ENCODE assay signal across 1 cellular context in the genomic region with DNA sequence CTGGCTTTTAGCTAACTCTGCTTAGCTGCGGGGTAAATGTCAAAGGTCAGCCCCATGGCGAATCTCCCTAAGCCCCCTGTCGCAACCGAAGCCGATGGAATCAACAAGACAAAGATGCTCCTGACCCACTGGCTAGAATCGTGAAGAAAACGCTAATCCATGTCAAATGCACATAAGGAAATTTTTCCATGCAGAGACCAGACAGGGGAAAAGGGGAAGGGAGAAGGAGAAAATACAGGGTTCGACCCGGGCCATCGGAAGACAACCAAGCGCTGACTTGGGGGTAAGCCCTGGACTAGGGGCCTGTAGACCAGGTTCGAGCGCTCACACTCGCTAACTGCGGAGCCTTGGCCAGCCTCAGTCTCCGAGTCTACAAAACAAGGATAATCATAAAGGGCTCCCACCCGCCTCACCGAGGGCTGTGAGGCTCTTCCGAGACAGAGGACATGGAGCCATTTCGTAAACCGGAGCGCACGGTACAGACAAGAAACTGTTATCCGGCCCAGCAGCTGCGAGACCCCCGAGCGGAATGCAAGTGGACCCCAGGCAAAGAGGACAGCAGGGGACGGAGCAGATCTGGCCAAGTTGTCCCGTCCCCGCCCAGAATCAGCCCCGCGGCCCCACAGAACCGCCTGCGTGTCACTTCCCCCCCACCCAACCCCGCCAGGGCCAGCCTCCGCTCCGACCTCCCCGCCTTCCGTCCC.
TF ChIP-seq lines count a peak whose summit lies in the region.

No MANE protein-coding gene starts in this region.

TF ChIP-seq in K562, 482 proteins besides CTCF, POLR2A, EP300 and RAD21 (continues in another document):
- TF ChIP-seq FOXM1 (IDR thresholded peaks at IDR 0.05; ENCODE audit: low read depth) (no peak), FOXM1 (CRISPR knock-in tag; IDR thresholded peaks at IDR 0.05; ENCODE audit: low read depth) (0 out of 2 replicates have a peak, but pooled peaks have one; percentile 40), TOE1 (IDR thresholded peaks at IDR 0.05; ENCODE audit: borderline replicate concordance) (no peak), TOE1 (CRISPR knock-in tag; IDR thresholded peaks at IDR 0.05; ENCODE audit: borderline replicate concordance, low read depth) (no peak), YY1 (IDR thresholded peaks at IDR 0.05; ENCODE audit: borderline replicate concordance in 1 of 3, control insufficient read depth in 1 of 3, extremely low read depth in 1 of 3, insufficient read depth in 3 of 3, insufficient read length in 1 of 3, insufficient replicate concordance in 2 of 3, low read depth in 1 of 3, low read length in 2 of 3) (peak in 1 of 3 experiments; percentile 7), SAP30 (IDR thresholded peaks at IDR 0.05; ENCODE audit: borderline replicate concordance, insufficient read depth, low read depth, low read length, poor library complexity, severe bottlenecking) (peak; percentile 20), FOXJ3 (CRISPR knock-in tag; IDR thresholded peaks at IDR 0.05) (no peak), KDM5B (IDR thresholded peaks at IDR 0.05; ENCODE audit: insufficient replicate concordance, low read depth, low read length) (peak; percentile 15), FOXJ2 (tag; IDR thresholded peaks at IDR 0.05) (no peak), NR1H2 (CRISPR knock-in tag; IDR thresholded peaks at IDR 0.05) (peak; percentile 67; the same call in 1 of the 2 replicates), XRCC4 (IDR thresholded peaks at IDR 0.05; ENCODE audit: extremely low read depth, insufficient read depth, insufficient read length) (no peak), MAFK (IDR thresholded peaks at IDR 0.05; ENCODE audit: low read length) (0 out of 2 replicates have a peak, but pooled peaks have one; percentile 5), U2AF2 (optimal IDR thresholded peaks at IDR 0.05; ENCODE audit: low read depth, low read length) (no peak), ETV6 (IDR thresholded peaks at IDR 0.05; ENCODE audit: borderline replicate concordance in 1 of 2, low read depth in 2 of 2, low read length in 1 of 2) (no peak), ETV6 (CRISPR knock-in tag; IDR thresholded peaks at IDR 0.05; ENCODE audit: borderline replicate concordance) (0 out of 2 replicates have a peak, but pooled peaks have one; percentile 50), HDAC1 (IDR thresholded peaks at IDR 0.05) (no peak), MEF2A (IDR thresholded peaks at IDR 0.05; ENCODE audit: control insufficient read depth, low read depth, low read length) (no peak), FOXP4 (CRISPR knock-in tag; IDR thresholded peaks at IDR 0.05; ENCODE audit: borderline replicate concordance) (0 out of 2 replicates have a peak, but pooled peaks have one; percentile 67), TAF7 (tag; IDR thresholded peaks at IDR 0.05) (0 out of 2 replicates have a peak, but pooled peaks have one; percentile 29), PURB (CRISPR knock-in tag; IDR thresholded peaks at IDR 0.05; ENCODE audit: low read depth) (no peak), ZNF740 (CRISPR knock-in tag; IDR thresholded peaks at IDR 0.05) (no peak), ZNF740 (tag; IDR thresholded peaks at IDR 0.05) (peak in 1 of 2 experiments; percentile 92; a peak in 2 of 4 replicates), TAF1 (IDR thresholded peaks at IDR 0.05; ENCODE audit: control insufficient read depth, extremely low read depth, insufficient read depth, low read length, severe bottlenecking) (no peak), ZNF12 (CRISPR knock-in tag; IDR thresholded peaks at IDR 0.05) (peak; percentile 68; the same call in 1 of the 2 replicates), ZNF586 (CRISPR knock-in tag; conservative IDR thresholded peaks at IDR 0.05) (no peak), ZNF511 (CRISPR knock-in tag; IDR thresholded peaks at IDR 0.05) (peak; percentile 40; the same call in 1 of the 2 replicates), CHD1 (IDR thresholded peaks at IDR 0.05; ENCODE audit: low read length) (peak; percentile 79), RBFOX2 (IDR thresholded peaks at IDR 0.05; ENCODE audit: low read depth, low read length) (no peak), RBBP5 (IDR thresholded peaks at IDR 0.05; ENCODE audit: borderline replicate concordance, insufficient read depth, low read length, poor library complexity, severe bottlenecking) (peak; percentile 69), NR2C1 (IDR thresholded peaks at IDR 0.05) (peak; percentile 87), NR2C1 (tag; IDR thresholded peaks at IDR 0.05) (peak; percentile 91), AFF1 (IDR thresholded peaks at IDR 0.05; ENCODE audit: low read depth in 1 of 2, partially characterized antibody in 2 of 2) (no peak), MEF2D (tag; conservative IDR thresholded peaks at IDR 0.05; ENCODE audit: low read depth) (no peak), ZNF445 (CRISPR knock-in tag; IDR thresholded peaks at IDR 0.05; ENCODE audit: low read depth) (no peak), GABPB2 (CRISPR knock-in tag; conservative IDR thresholded peaks at IDR 0.05) (0 out of 2 replicates have a peak, but pooled peaks have one; percentile 10), ZNF263 (CRISPR knock-in tag; IDR thresholded peaks at IDR 0.05; ENCODE audit: borderline replicate concordance) (no peak), CBFB (CRISPR knock-in tag; IDR thresholded peaks at IDR 0.05) (peak; percentile 68; the same call in 1 of the 2 replicates), SMAD3 (CRISPR knock-in tag; conservative IDR thresholded peaks at IDR 0.05) (no peak), NFATC3 (IDR thresholded peaks at IDR 0.05) (no peak)
- TF ChIP-seq, protein P1, sequence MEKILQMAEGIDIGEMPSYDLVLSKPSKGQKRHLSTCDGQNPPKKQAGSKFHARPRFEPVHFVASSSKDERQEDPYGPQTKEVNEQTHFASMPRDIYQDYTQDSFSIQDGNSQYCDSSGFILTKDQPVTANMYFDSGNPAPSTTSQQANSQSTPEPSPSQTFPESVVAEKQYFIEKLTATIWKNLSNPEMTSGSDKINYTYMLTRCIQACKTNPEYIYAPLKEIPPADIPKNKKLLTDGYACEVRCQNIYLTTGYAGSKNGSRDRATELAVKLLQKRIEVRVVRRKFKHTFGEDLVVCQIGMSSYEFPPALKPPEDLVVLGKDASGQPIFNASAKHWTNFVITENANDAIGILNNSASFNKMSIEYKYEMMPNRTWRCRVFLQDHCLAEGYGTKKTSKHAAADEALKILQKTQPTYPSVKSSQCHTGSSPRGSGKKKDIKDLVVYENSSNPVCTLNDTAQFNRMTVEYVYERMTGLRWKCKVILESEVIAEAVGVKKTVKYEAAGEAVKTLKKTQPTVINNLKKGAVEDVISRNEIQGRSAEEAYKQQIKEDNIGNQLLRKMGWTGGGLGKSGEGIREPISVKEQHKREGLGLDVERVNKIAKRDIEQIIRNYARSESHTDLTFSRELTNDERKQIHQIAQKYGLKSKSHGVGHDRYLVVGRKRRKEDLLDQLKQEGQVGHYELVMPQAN (IDR thresholded peaks at IDR 0.05; ENCODE audit: borderline replicate concordance), result peak; percentile 16; the same call in 1 of the 2 replicates
- TF ChIP-seq, protein P2, sequence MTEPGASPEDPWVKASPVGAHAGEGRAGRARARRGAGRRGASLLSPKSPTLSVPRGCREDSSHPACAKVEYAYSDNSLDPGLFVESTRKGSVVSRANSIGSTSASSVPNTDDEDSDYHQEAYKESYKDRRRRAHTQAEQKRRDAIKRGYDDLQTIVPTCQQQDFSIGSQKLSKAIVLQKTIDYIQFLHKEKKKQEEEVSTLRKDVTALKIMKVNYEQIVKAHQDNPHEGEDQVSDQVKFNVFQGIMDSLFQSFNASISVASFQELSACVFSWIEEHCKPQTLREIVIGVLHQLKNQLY (CRISPR knock-in tag; conservative IDR thresholded peaks at IDR 0.05), result 0 out of 4 replicates have a peak, but pooled peaks of 1 of the 2 experiments have one; percentile 46
- TF ChIP-seq, protein P3, sequence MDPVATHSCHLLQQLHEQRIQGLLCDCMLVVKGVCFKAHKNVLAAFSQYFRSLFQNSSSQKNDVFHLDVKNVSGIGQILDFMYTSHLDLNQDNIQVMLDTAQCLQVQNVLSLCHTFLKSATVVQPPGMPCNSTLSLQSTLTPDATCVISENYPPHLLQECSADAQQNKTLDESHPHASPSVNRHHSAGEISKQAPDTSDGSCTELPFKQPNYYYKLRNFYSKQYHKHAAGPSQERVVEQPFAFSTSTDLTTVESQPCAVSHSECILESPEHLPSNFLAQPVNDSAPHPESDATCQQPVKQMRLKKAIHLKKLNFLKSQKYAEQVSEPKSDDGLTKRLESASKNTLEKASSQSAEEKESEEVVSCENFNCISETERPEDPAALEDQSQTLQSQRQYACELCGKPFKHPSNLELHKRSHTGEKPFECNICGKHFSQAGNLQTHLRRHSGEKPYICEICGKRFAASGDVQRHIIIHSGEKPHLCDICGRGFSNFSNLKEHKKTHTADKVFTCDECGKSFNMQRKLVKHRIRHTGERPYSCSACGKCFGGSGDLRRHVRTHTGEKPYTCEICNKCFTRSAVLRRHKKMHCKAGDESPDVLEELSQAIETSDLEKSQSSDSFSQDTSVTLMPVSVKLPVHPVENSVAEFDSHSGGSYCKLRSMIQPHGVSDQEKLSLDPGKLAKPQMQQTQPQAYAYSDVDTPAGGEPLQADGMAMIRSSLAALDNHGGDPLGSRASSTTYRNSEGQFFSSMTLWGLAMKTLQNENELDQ (CRISPR knock-in tag; IDR thresholded peaks at IDR 0.05; ENCODE audit: borderline replicate concordance), result 0 out of 2 replicates have a peak, but pooled peaks have one; percentile 22
- TF ChIP-seq, protein P4, sequence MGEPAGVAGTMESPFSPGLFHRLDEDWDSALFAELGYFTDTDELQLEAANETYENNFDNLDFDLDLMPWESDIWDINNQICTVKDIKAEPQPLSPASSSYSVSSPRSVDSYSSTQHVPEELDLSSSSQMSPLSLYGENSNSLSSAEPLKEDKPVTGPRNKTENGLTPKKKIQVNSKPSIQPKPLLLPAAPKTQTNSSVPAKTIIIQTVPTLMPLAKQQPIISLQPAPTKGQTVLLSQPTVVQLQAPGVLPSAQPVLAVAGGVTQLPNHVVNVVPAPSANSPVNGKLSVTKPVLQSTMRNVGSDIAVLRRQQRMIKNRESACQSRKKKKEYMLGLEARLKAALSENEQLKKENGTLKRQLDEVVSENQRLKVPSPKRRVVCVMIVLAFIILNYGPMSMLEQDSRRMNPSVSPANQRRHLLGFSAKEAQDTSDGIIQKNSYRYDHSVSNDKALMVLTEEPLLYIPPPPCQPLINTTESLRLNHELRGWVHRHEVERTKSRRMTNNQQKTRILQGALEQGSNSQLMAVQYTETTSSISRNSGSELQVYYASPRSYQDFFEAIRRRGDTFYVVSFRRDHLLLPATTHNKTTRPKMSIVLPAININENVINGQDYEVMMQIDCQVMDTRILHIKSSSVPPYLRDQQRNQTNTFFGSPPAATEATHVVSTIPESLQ (CRISPR knock-in tag; IDR thresholded peaks at IDR 0.05), result peak; percentile 88; the same call in 1 of the 2 replicates
- TF ChIP-seq, protein P5, sequence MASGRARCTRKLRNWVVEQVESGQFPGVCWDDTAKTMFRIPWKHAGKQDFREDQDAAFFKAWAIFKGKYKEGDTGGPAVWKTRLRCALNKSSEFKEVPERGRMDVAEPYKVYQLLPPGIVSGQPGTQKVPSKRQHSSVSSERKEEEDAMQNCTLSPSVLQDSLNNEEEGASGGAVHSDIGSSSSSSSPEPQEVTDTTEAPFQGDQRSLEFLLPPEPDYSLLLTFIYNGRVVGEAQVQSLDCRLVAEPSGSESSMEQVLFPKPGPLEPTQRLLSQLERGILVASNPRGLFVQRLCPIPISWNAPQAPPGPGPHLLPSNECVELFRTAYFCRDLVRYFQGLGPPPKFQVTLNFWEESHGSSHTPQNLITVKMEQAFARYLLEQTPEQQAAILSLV (tag; IDR thresholded peaks at IDR 0.05), result no peak
